1 cellular context compared by ENCODE assay signal in the genomic region with DNA sequence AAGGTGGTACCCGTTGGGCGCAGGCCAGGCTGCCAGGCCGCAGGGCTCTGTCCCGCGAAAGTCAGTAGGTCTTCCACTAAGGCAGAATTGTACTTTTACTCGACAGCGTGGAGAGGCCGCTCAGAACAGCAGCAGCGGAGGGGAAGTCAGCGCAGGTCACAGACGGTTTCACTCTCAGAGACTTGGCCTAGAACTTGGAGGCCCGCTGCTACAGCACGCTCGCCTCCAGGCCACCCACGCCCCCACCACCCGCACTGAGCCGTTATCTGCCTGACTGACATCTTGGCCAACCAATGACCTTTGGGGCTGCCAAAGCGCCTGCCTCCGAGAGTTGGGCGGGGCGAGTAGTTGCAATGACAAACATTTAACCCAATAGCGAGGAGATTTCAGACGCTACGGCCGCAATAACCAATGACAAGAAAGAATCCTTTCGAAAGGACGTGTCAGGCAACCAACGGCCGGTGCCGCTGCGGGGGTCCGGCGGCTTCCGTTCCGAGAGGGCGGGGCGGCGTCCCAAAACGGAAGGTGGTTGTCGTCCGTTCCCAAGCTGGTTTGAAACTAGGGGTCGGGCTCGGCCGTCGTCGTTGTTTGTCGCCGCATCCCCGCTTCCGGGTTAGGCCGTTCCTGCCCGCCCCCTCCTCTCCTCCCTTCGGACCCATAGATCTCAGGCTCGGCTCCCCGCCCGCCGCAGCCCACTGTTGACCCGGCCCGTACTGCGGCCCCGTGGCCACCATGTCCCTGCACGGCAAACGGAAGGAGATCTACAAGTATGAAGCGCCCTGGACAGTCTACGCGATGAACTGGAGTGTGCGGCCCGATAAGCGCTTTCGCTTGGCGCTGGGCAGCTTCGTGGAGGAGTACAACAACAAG.
A peak's percentile ranks its signal among the peaks of the same experiment; 100 is the strongest.
TF ChIP-seq lines count a peak whose summit lies in the region.

A gene with protein sequence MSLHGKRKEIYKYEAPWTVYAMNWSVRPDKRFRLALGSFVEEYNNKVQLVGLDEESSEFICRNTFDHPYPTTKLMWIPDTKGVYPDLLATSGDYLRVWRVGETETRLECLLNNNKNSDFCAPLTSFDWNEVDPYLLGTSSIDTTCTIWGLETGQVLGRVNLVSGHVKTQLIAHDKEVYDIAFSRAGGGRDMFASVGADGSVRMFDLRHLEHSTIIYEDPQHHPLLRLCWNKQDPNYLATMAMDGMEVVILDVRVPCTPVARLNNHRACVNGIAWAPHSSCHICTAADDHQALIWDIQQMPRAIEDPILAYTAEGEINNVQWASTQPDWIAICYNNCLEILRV (plus strand): TSS at position 532 of the 870 bp plus-strand sequence. CDS start 201 bp downstream, at position 733.

TF ChIP-seq in K562, 482 proteins besides CTCF, POLR2A, EP300 and RAD21 (continued from another document and continues in another):
- TF ChIP-seq CLOCK (CRISPR knock-in tag; IDR thresholded peaks at IDR 0.05; ENCODE audit: borderline replicate concordance) (no peak), CHCHD3 (CRISPR knock-in tag; IDR thresholded peaks at IDR 0.05) (no peak), ZSCAN29 (IDR thresholded peaks at IDR 0.05) (no peak; the same call in 1 of the 2 replicates), EP400 (IDR thresholded peaks at IDR 0.05) (peak; percentile 87), MYC (IDR thresholded peaks at IDR 0.05; ENCODE audit: low read depth, low read length) (peak; percentile 85), MYC (CRISPR knock-in tag; IDR thresholded peaks at IDR 0.05; ENCODE audit: borderline replicate concordance, low read depth) (peak; percentile 72; the same call in 1 of the 2 replicates), PTTG1 (tag; IDR thresholded peaks at IDR 0.05; ENCODE audit: low read depth) (no peak), HNRNPLL (IDR thresholded peaks at IDR 0.05; ENCODE audit: low read depth, low read length, poor library complexity, severe bottlenecking) (peak; percentile 33), ZNF263 (CRISPR knock-in tag; IDR thresholded peaks at IDR 0.05; ENCODE audit: borderline replicate concordance) (no peak; the same call in 1 of the 2 replicates), MXD1 (CRISPR knock-in tag; IDR thresholded peaks at IDR 0.05; ENCODE audit: borderline replicate concordance, poor library complexity, severe bottlenecking) (peak; percentile 32), CCAR2 (IDR thresholded peaks at IDR 0.05; ENCODE audit: low read depth, low read length) (no peak), ZNF23 (CRISPR knock-in tag; IDR thresholded peaks at IDR 0.05) (no peak), LARP7 (IDR thresholded peaks at IDR 0.05) (no peak), ZNF785 (CRISPR knock-in tag; IDR thresholded peaks at IDR 0.05) (no peak), CHD4 (IDR thresholded peaks at IDR 0.05; ENCODE audit: insufficient read depth, insufficient replicate concordance, low read depth, low read length, poor library complexity, severe bottlenecking) (no peak), HNRNPH1 (optimal IDR thresholded peaks at IDR 0.05; ENCODE audit: low read depth, low read length) (no peak), ZKSCAN3 (CRISPR knock-in tag; IDR thresholded peaks at IDR 0.05) (no peak), ZNF830 (CRISPR knock-in tag; IDR thresholded peaks at IDR 0.05) (no peak), SMAD4 (CRISPR knock-in tag; conservative IDR thresholded peaks at IDR 0.05) (peak; percentile 35), ZC3H8 (IDR thresholded peaks at IDR 0.05) (no peak), HCFC1 (IDR thresholded peaks at IDR 0.05; ENCODE audit: low read depth, low read length) (0 out of 2 replicates have a peak, but pooled peaks have one; percentile 5), E2F3 (CRISPR knock-in tag; IDR thresholded peaks at IDR 0.05) (no peak), TAF7 (tag; IDR thresholded peaks at IDR 0.05) (peak; percentile 70; the same call in 1 of the 2 replicates), BDP1 (IDR thresholded peaks at IDR 0.05; ENCODE audit: insufficient read depth, insufficient read length) (no peak), XRCC3 (IDR thresholded peaks at IDR 0.05) (no peak), ZBTB8A (IDR thresholded peaks at IDR 0.05; ENCODE audit: partially characterized antibody) (no peak), MIER1 (IDR thresholded peaks at IDR 0.05; ENCODE audit: low read depth) (no peak), BRCA1 (IDR thresholded peaks at IDR 0.05) (no peak), BRCA1 (CRISPR knock-in tag; IDR thresholded peaks at IDR 0.05) (no peak), ADNP (tag; IDR thresholded peaks at IDR 0.05) (no peak), NCOA1 (IDR thresholded peaks at IDR 0.05; ENCODE audit: low read depth) (no peak), HMG20B (CRISPR knock-in tag; IDR thresholded peaks at IDR 0.05) (no peak), RFX1 (IDR thresholded peaks at IDR 0.05) (no peak; the same call in 1 of the 2 replicates), ZNF695 (CRISPR knock-in tag; IDR thresholded peaks at IDR 0.05) (no peak), SNRNP70 (optimal IDR thresholded peaks at IDR 0.05; ENCODE audit: low read depth, low read length) (no peak), ERF (CRISPR knock-in tag; IDR thresholded peaks at IDR 0.05) (no peak), TCF15 (CRISPR knock-in tag; IDR thresholded peaks at IDR 0.05) (no peak), FOXM1 (IDR thresholded peaks at IDR 0.05; ENCODE audit: low read depth) (peak; percentile 93), FOXM1 (CRISPR knock-in tag; IDR thresholded peaks at IDR 0.05; ENCODE audit: low read depth) (no peak), ZNF253 (CRISPR knock-in tag; conservative IDR thresholded peaks at IDR 0.05) (no peak), ZFP91 (CRISPR knock-in tag; IDR thresholded peaks at IDR 0.05) (no peak), RBM25 (IDR thresholded peaks at IDR 0.05; ENCODE audit: low read depth, low read length, severe bottlenecking) (peak; percentile 99), MBD2 (IDR thresholded peaks at IDR 0.05; ENCODE audit: borderline replicate concordance, low read depth) (peak; percentile 99), RBFOX2 (IDR thresholded peaks at IDR 0.05; ENCODE audit: low read depth, low read length) (peak; percentile 93), ZNF436 (CRISPR knock-in tag; IDR thresholded peaks at IDR 0.05) (no peak), ZFP36 (IDR thresholded peaks at IDR 0.05; ENCODE audit: low read depth, low read length, partially characterized antibody) (no peak), ZNF354B (CRISPR knock-in tag; IDR thresholded peaks at IDR 0.05) (no peak), NFATC3 (IDR thresholded peaks at IDR 0.05) (no peak), ZNF395 (CRISPR knock-in tag; IDR thresholded peaks at IDR 0.05) (peak; percentile 65; the same call in 1 of the 2 replicates)
- TF ChIP-seq, protein P1, sequence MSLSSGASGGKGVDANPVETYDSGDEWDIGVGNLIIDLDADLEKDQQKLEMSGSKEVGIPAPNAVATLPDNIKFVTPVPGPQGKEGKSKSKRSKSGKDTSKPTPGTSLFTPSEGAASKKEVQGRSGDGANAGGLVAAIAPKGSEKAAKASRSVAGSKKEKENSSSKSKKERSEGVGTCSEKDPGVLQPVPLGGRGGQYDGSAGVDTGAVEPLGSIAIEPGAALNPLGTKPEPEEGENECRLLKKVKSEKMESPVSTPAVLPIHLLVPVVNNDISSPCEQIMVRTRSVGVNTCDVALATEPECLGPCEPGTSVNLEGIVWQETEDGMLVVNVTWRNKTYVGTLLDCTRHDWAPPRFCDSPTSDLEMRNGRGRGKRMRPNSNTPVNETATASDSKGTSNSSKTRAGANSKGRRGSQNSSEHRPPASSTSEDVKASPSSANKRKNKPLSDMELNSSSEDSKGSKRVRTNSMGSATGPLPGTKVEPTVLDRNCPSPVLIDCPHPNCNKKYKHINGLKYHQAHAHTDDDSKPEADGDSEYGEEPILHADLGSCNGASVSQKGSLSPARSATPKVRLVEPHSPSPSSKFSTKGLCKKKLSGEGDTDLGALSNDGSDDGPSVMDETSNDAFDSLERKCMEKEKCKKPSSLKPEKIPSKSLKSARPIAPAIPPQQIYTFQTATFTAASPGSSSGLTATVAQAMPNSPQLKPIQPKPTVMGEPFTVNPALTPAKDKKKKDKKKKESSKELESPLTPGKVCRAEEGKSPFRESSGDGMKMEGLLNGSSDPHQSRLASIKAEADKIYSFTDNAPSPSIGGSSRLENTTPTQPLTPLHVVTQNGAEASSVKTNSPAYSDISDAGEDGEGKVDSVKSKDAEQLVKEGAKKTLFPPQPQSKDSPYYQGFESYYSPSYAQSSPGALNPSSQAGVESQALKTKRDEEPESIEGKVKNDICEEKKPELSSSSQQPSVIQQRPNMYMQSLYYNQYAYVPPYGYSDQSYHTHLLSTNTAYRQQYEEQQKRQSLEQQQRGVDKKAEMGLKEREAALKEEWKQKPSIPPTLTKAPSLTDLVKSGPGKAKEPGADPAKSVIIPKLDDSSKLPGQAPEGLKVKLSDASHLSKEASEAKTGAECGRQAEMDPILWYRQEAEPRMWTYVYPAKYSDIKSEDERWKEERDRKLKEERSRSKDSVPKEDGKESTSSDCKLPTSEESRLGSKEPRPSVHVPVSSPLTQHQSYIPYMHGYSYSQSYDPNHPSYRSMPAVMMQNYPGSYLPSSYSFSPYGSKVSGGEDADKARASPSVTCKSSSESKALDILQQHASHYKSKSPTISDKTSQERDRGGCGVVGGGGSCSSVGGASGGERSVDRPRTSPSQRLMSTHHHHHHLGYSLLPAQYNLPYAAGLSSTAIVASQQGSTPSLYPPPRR (CRISPR knock-in tag; IDR thresholded peaks at IDR 0.05; ENCODE audit: borderline replicate concordance), result no peak
- TF ChIP-seq, protein P2, sequence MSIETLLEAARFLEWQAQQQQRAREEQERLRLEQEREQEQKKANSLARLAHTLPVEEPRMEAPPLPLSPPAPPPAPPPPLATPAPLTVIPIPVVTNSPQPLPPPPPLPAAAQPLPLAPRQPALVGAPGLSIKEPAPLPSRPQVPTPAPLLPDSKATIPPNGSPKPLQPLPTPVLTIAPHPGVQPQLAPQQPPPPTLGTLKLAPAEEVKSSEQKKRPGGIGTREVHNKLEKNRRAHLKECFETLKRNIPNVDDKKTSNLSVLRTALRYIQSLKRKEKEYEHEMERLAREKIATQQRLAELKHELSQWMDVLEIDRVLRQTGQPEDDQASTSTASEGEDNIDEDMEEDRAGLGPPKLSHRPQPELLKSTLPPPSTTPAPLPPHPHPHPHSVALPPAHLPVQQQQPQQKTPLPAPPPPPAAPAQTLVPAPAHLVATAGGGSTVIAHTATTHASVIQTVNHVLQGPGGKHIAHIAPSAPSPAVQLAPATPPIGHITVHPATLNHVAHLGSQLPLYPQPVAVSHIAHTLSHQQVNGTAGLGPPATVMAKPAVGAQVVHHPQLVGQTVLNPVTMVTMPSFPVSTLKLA (conservative IDR thresholded peaks at IDR 0.05), result peak; percentile 73 to 90
- TF ChIP-seq, protein P3, sequence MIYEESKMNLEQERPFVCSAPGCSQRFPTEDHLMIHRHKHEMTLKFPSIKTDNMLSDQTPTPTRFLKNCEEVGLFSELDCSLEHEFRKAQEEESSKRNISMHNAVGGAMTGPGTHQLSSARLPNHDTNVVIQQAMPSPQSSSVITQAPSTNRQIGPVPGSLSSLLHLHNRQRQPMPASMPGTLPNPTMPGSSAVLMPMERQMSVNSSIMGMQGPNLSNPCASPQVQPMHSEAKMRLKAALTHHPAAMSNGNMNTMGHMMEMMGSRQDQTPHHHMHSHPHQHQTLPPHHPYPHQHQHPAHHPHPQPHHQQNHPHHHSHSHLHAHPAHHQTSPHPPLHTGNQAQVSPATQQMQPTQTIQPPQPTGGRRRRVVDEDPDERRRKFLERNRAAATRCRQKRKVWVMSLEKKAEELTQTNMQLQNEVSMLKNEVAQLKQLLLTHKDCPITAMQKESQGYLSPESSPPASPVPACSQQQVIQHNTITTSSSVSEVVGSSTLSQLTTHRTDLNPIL (CRISPR knock-in tag; IDR thresholded peaks at IDR 0.05), result no peak
